Comparison of ENCODE assay signal across 19 cellular contexts in genomic region chr7:13911920-13912319, GRCh38.
"Had no signal": no experiment of that assay in that cellular context is flagged by ENCODE, and none has a peak within 500 bp of the region (broad histone marks: within the 10 kb centered on the region; RNA-seq: fewer than 3 reads in every experiment).

No MANE protein-coding gene starts in this region.

- DNase-seq: activated CD4-positive, alpha-beta memory T cell treated with anti-CD3 and anti-CD28 coated beads, Interleukin-2, amount 10 ng/mL, durations not matched to agents 7 days and 5 days; activated gamma-delta T cell treated with Interleukin-2 at 50 U/mL for 16 hours; activated T-cell treated with anti-CD3 and anti-CD28 coated beads, Interleukin-2, amount 50 U/mL, for 48 hours; amniotic stem cell; caudate nucleus; esophagus squamous epithelium; hypothalamus; kidney glomerular epithelial cell; lower lobe of right lung; right cardiac atrium; stimulated activated CD4-positive, alpha-beta T cell treated with anti-CD3 and anti-CD28 coated beads, Interleukin-4, amount 100 ng/mL, for 4 hours; stimulated activated CD8-positive, alpha-beta memory T cell treated with anti-CD3 and anti-CD28 coated beads, Interleukin-4, amount 100 ng/mL, for 48 hours; stimulated activated naive CD4-positive, alpha-beta T cell treated with Interleukin-2 at 50 U/mL for 16 hours; substantia nigra; trophoblast cell; WERI-Rb-1 had no signal

- H3K4me3 ChIP-seq: esophagus squamous epithelium, lower lobe of right lung, prostate gland, smooth muscle cell had no signal

- ATAC-seq: lower lobe of right lung, right cardiac atrium had no signal

- FAIRE-seq: colon had no signal

- H3K4me2 ChIP-seq: smooth muscle cell had no signal

- H3K27ac ChIP-seq: esophagus squamous epithelium, lower lobe of right lung, prostate gland, WERI-Rb-1 had no signal

- H3K9me3 ChIP-seq: esophagus squamous epithelium, lower lobe of right lung, prostate gland had no signal

- H3K4me1 ChIP-seq: esophagus squamous epithelium, lower lobe of right lung, prostate gland had no signal

- H3K36me3 ChIP-seq: esophagus squamous epithelium, prostate gland, WERI-Rb-1 had no signal

- H3K27me3 ChIP-seq: esophagus squamous epithelium had no signal
